ENCODE assay signal across 9 cellular contexts in the genomic region with DNA sequence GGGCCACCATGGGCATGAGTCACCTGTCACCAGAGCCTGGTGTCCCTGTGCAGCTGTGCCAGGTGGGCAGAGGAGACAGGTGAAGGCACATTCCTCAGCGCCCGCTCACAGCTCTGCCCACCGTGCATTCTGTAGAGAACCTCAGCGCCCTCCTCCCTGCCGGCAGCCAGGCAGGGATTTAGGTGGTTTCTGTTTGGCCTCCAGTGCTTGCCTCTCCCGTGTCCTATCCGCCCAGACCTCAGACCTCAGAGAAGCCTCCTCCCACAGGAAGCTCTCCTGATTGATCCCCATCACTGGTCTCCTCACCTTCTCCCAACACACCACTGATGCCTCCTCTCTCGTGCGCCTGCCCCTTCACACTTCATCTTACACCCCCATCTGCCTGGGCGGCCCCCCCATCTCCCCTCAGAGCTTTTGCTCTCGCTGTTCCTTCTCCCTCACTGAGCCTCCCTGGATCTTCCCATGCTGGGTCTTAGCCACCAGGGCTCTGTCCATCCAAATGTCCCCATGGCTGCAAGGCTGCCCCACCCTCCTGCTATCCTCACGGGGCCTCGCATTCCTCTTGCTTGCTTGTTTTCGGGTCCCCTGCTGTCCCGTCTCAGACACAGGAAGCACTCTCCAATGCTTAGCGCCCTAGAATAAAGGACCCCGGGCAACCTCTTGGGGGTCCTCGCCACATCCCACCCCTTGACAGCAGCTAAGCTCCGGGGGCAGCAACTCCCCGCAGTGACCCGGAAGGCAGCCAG. TPM values are rescaled to one million over a fixed set of nuclear protein-coding genes. Genes with fewer than 3 reads are reported as not detected.
DNase-seq lines count a peak whose midpoint lies in the region; ATAC-seq and TF ChIP-seq lines count a peak whose summit lies in the region.
"Had no signal": no experiment of that assay in that cellular context is flagged by ENCODE, and none has a peak within 500 bp of the region (broad histone marks: within the 10 kb centered on the region; RNA-seq: fewer than 3 reads in every experiment).

No MANE protein-coding gene starts in this region.

- H3K27ac ChIP-seq in mesodermal cell (ENCODE audit: low read depth, low read length, severe bottlenecking) (peak overlapping the region; percentile 90), transverse colon (peak overlapping the region; percentile 75 to 85 (median 81))

- intact Hi-C loops in activated T-helper 1 cell treated with anti-CD3 and anti-CD28 coated beads, Interleukin-12 subunit alpha, Interleukin-12 subunit beta, Interleukin-2, Interleukin-4 antibody, amounts not matched to agents 30 ng/mL and 10 ng/mL and 1 ng/mL, durations not matched to agents 14 hours and 24 hours and 36 hours (cut with micrococcal nuclease): no loop called here
- intact Hi-C loops in transverse colon (cut with DNase I; ENCODE audit: low total_unique reads): no loop called here

- ATAC-seq in HG03139 (IDR thresholded peaks at IDR 0.05; ENCODE audit: unreplicated experiment): no peak

- H3K9me3 Mint-ChIP-seq in activated naive CD4-positive, alpha-beta T cell treated with anti-CD3 and anti-CD28 coated beads, Interleukin-2, amount 50 U/mL, for 24 hours: no peaks in the 10 kb centered on the region
- H3K9me3 Mint-ChIP-seq in activated T-helper 1 cell treated with anti-CD3 and anti-CD28 coated beads, Interleukin-12 subunit alpha, Interleukin-12 subunit beta, Interleukin-2, Interleukin-4 antibody, amounts not matched to agents 30 ng/mL and 10 ng/mL and 1 ng/mL, durations not matched to agents 14 hours and 24 hours and 36 hours: no peaks in the 10 kb centered on the region

- no peak for TF ChIP-seq POLR2A in transverse colon (IDR thresholded peaks at IDR 0.05)

- no peak for TF ChIP-seq CTCF in transverse colon (IDR thresholded peaks at IDR 0.05)

- no peaks in the 10 kb centered on the region for H3K36me3 Mint-ChIP-seq in activated naive CD4-positive, alpha-beta T cell treated with anti-CD3 and anti-CD28 coated beads, Interleukin-2, amount 50 U/mL, for 24 hours
- no peaks in the 10 kb centered on the region for H3K36me3 Mint-ChIP-seq in activated T-helper 1 cell treated with anti-CD3 and anti-CD28 coated beads, Interleukin-12 subunit alpha, Interleukin-12 subunit beta, Interleukin-2, Interleukin-4 antibody, amounts not matched to agents 30 ng/mL and 10 ng/mL and 1 ng/mL, durations not matched to agents 14 hours and 24 hours and 36 hours (ENCODE audit: low read depth)

- H3K27ac Mint-ChIP-seq in activated naive CD4-positive, alpha-beta T cell treated with anti-CD3 and anti-CD28 coated beads, Interleukin-2, amount 50 U/mL, for 24 hours: peak overlapping the region; percentile 51
- H3K27ac Mint-ChIP-seq in activated T-helper 1 cell treated with anti-CD3 and anti-CD28 coated beads, Interleukin-12 subunit alpha, Interleukin-12 subunit beta, Interleukin-2, Interleukin-4 antibody, amounts not matched to agents 30 ng/mL and 10 ng/mL and 1 ng/mL, durations not matched to agents 14 hours and 24 hours and 36 hours: peak overlapping the region; percentile 75

- no peaks in the 10 kb centered on the region for H3K27me3 Mint-ChIP-seq in activated naive CD4-positive, alpha-beta T cell treated with anti-CD3 and anti-CD28 coated beads, Interleukin-2, amount 50 U/mL, for 24 hours
- H3K27me3 Mint-ChIP-seq in activated T-helper 1 cell treated with anti-CD3 and anti-CD28 coated beads, Interleukin-12 subunit alpha, Interleukin-12 subunit beta, Interleukin-2, Interleukin-4 antibody, amounts not matched to agents 30 ng/mL and 10 ng/mL and 1 ng/mL, durations not matched to agents 14 hours and 24 hours and 36 hours (ENCODE audit: insufficient read depth): no peaks in the 10 kb centered on the region

- peaks cover 40% of the 10 kb centered on the region for H3K4me1 ChIP-seq in mesodermal cell (ENCODE audit: control insufficient read depth, insufficient read depth, low read length, poor library complexity, severe bottlenecking)
- peaks cover 51 to 78% (median 62%) of the 10 kb centered on the region in 4 donors for H3K4me1 ChIP-seq in transverse colon

- no peaks in the 10 kb centered on the region for H3K27me3 ChIP-seq in transverse colon

- H3K9me3 ChIP-seq in mesodermal cell (ENCODE audit: control insufficient read depth, low read length) (no peaks in the 10 kb centered on the region), transverse colon (no peaks in the 10 kb centered on the region)

- in situ Hi-C loops in transverse colon (cut with MboI; ENCODE audit: low pct_ligation_motif_present in 1 of 4, low pct_unique_long_range_greater_than_20kb in 1 of 4, low sequenced_read_pairs in 3 of 4): no loop called here

- no peak for DNase-seq in activated naive CD4-positive, alpha-beta T cell treated with anti-CD3 and anti-CD28 coated beads, Interleukin-2, amount 50 U/mL, for 16 hours
- DNase-seq in activated T-helper 1 cell treated with anti-CD3 and anti-CD28 coated beads, Interleukin-12 subunit alpha, Interleukin-12 subunit beta, Interleukin-2, Interleukin-4 antibody, amounts not matched to agents 30 ng/mL and 10 ng/mL and 1 ng/mL, durations not matched to agents 14 hours and 24 hours and 36 hours (ENCODE audit: low spot score): no peak
- no peak for DNase-seq in transverse colon
- no peak for DNase-seq in cerebellar cortex (ENCODE audit: low spot score)
- DNase-seq in GDM1 (lab: John Stamatoyannopoulos, UW): no peak
- DNase-seq: RPMI8226 had no signal

- WGBS in mesodermal cell (ENCODE audit: insufficient coverage in 2 of 2), 2 experiments: 78 to 80% methylated on average over 18 to 20 of the region's 21 CpGs
- whole genome bisulfite sequencing in transverse colon (ENCODE audit: low coverage in 1 of 2), 2 donors: 76 to 86% methylated on average over 3 to 21 of the region's 21 CpGs

- H3K4me3 ChIP-seq in mesodermal cell (ENCODE audit: extremely low read depth, insufficient read depth, low read length, poor library complexity, severe bottlenecking) (no peak overlapping the region), transverse colon (no peak overlapping the region)

- H3K36me3 ChIP-seq in mesodermal cell (ENCODE audit: control insufficient read depth, insufficient read depth, low read length): peaks cover 4% of the 10 kb centered on the region
- H3K36me3 ChIP-seq in transverse colon: no peaks in the 10 kb centered on the region

- TF ChIP-seq EP300 in transverse colon (IDR thresholded peaks at IDR 0.05; ENCODE audit: low read depth): no peak

- peaks cover 57% of the 10 kb centered on the region for H3K4me1 Mint-ChIP-seq in activated naive CD4-positive, alpha-beta T cell treated with anti-CD3 and anti-CD28 coated beads, Interleukin-2, amount 50 U/mL, for 24 hours
- H3K4me1 Mint-ChIP-seq in activated T-helper 1 cell treated with anti-CD3 and anti-CD28 coated beads, Interleukin-12 subunit alpha, Interleukin-12 subunit beta, Interleukin-2, Interleukin-4 antibody, amounts not matched to agents 30 ng/mL and 10 ng/mL and 1 ng/mL, durations not matched to agents 14 hours and 24 hours and 36 hours (ENCODE audit: low read depth): peaks cover 64% of the 10 kb centered on the region

- H3K4me3 Mint-ChIP-seq in activated naive CD4-positive, alpha-beta T cell treated with anti-CD3 and anti-CD28 coated beads, Interleukin-2, amount 50 U/mL, for 24 hours: no peak overlapping the region
- H3K4me3 Mint-ChIP-seq in activated T-helper 1 cell treated with anti-CD3 and anti-CD28 coated beads, Interleukin-12 subunit alpha, Interleukin-12 subunit beta, Interleukin-2, Interleukin-4 antibody, amounts not matched to agents 30 ng/mL and 10 ng/mL and 1 ng/mL, durations not matched to agents 14 hours and 24 hours and 36 hours: no peak overlapping the region

RNA-seq across cellular contexts. Expression of a gene that starts 23.9 kb away (rescaled TPM):
- 50.3 and 54.2 TPM in 2 replicates for total RNA-seq in activated T-helper 1 cell treated with anti-CD3 and anti-CD28 coated beads, Interleukin-12 subunit alpha, Interleukin-12 subunit beta, Interleukin-2, Interleukin-4 antibody, amounts not matched to agents 30 ng/mL and 10 ng/mL and 1 ng/mL, durations not matched to agents 14 hours and 24 hours and 36 hours
- polyA plus RNA-seq in mesodermal cell (2013, experiment 1 of 2): 96.1 TPM
- 78.6 TPM for polyA plus RNA-seq in mesodermal cell (2013, experiment 2 of 2)
- total RNA-seq in transverse colon: 10 to 100 TPM; 16.5 to 63.2 (median 34.2) TPM

RNA-seq across cellular contexts. Expression of a gene that starts 26.0 kb away (rescaled TPM):
- 106 and 107 TPM in 2 replicates for total RNA-seq in activated T-helper 1 cell treated with anti-CD3 and anti-CD28 coated beads, Interleukin-12 subunit alpha, Interleukin-12 subunit beta, Interleukin-2, Interleukin-4 antibody, amounts not matched to agents 30 ng/mL and 10 ng/mL and 1 ng/mL, durations not matched to agents 14 hours and 24 hours and 36 hours
- 23.5 TPM for polyA plus RNA-seq in mesodermal cell (2013, experiment 1 of 2)
- polyA plus RNA-seq in mesodermal cell (2013, experiment 2 of 2): 22.8 TPM
- total RNA-seq in transverse colon: 10 to 100 TPM in 2 of 4 donors, 1 to 10 TPM in 2; 8.5 to 28.9 (median 11.1) TPM

RNA-seq across cellular contexts. Expression of a gene that starts 33.1 kb away (rescaled TPM):
- 15.7 and 19.3 TPM in 2 replicates for total RNA-seq in activated T-helper 1 cell treated with anti-CD3 and anti-CD28 coated beads, Interleukin-12 subunit alpha, Interleukin-12 subunit beta, Interleukin-2, Interleukin-4 antibody, amounts not matched to agents 30 ng/mL and 10 ng/mL and 1 ng/mL, durations not matched to agents 14 hours and 24 hours and 36 hours
- polyA plus RNA-seq in mesodermal cell (2013, experiment 1 of 2): 18.6 TPM
- polyA plus RNA-seq in mesodermal cell (2013, experiment 2 of 2): 16.3 TPM
- total RNA-seq in transverse colon: 10 to 100 TPM; 16.5 to 96.5 (median 33.7) TPM

RNA-seq across cellular contexts. Expression of a gene that starts 37.8 kb away (rescaled TPM):
- total RNA-seq in activated T-helper 1 cell treated with anti-CD3 and anti-CD28 coated beads, Interleukin-12 subunit alpha, Interleukin-12 subunit beta, Interleukin-2, Interleukin-4 antibody, amounts not matched to agents 30 ng/mL and 10 ng/mL and 1 ng/mL, durations not matched to agents 14 hours and 24 hours and 36 hours: 12.9 and 15.0 TPM in 2 replicates
- polyA plus RNA-seq in mesodermal cell (2013, experiment 1 of 2): 15.7 TPM
- 12.8 TPM for polyA plus RNA-seq in mesodermal cell (2013, experiment 2 of 2)
- 100 to 1,000 TPM; 146 to 680 (median 245) TPM for total RNA-seq in transverse colon
